Comparison of ENCODE assay signal across 8 cellular contexts in the genomic region with DNA sequence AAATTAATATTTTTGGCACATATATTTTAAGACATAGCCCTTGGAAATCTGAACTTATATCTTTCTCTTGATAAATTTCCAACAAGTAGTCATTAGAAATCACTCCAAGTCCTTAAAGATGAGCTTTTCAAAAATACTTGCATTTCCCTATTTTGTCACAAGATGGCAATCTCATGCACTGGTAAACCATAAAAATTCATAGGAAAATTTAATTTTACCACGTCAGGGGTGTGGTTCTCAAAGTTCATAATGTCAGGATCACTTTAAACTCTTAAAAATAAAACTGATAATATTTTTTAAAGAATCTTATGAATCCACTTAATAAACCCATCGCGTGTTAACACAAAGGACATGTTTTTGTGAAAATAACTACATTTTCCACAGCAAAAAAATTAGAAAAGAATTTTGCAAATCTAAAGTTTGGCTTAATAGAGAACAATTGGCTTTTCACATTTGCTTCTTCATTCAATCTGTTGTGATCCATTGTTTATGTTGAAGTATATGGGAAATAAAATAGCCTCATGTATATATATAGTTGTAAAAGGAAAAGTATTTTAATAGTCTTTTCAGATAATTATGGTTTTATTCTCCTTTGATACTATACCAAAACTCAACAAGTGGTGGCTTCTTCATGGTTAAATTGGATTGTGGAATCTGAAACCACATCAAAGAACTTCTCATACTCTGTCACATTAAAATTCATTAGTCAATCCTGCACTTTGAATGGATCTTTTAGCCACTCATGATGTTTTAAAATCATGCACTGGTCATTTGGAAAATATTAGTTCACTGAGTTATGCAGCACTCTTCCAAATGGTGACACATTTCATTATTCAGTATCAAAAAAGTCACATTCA.
DNase-seq lines count a peak whose midpoint lies in the region; ATAC-seq, FAIRE-seq and TF ChIP-seq lines count a peak whose summit lies in the region.

No MANE protein-coding gene starts in this region.

- H3K4me2 ChIP-seq in astrocyte (ENCODE audit: low read length), result no peak overlapping the region
- no peak overlapping the region for H3K4me2 ChIP-seq in HepG2 (ENCODE audit: low read depth, low read length)

- no peak for TF ChIP-seq EP300 in HepG2 (IDR thresholded peaks at IDR 0.05; ENCODE audit: low read depth in 2 of 2, low read length in 2 of 2)
- no peak for TF ChIP-seq EP300 in HepG2 (CRISPR knock-in tag; IDR thresholded peaks at IDR 0.05; ENCODE audit: borderline replicate concordance)

- no TSS peak for BruUV-seq in HepG2 (replicated peaks; lab: Mats Ljungman, UMichigan)

- CTCF ChIA-PET in HepG2 (lab: Yijun Ruan, JAX; ENCODE audit: low intra/inter-chr PET ratio, low total read pairs), result interaction anchor here (1.4 to 2.3 kb wide), 3 partner anchors 169 to 344 kb away, joined by 4 to 10 read pairs (median 8); a partner anchor contains a TSS

- H3K4me3 ChIP-seq in astrocyte (ENCODE audit: insufficient read depth, low read depth, low read length) (no peak overlapping the region), HepG2 (replicated peaks in 1 of 3; ENCODE audit: insufficient read depth in 1 of 3, low read depth in 2 of 3, low read length in 3 of 3) (no peak overlapping the region)

- 71% methylated on average over 3 of the region's 3 CpGs for WGBS in HepG2 (ENCODE audit: low lambda C conversion rate)

- H3K27me3 ChIP-seq in astrocyte (ENCODE audit: insufficient read depth, low read length), result no peaks in the 10 kb centered on the region
- H3K27me3 ChIP-seq in HepG2 (ENCODE audit: control insufficient read depth in 1 of 2, insufficient read depth in 2 of 2, low read length in 2 of 2), result peaks cover 0 to 1% of the 10 kb centered on the region in 2 experiments; a peak in 1 of 5 replicates

- no peak overlapping the region for H3K4me3 Mint-ChIP-seq in astrocyte (ENCODE audit: unreplicated experiment)

- peak; percentile 28 for DNase-seq in ELR (ENCODE audit: low read depth)
- DNase-seq in M059J (ENCODE audit: low read depth), result peak; percentile 51
- DNase-seq in astrocyte (ENCODE audit: low read depth), result peak; percentile 49
- peak; percentile 19 for DNase-seq in HepG2 (ENCODE audit: low spot score)
- DNase-seq in stimulated activated CD4-positive, alpha-beta T cell treated with anti-CD3 and anti-CD28 coated beads, Interleukin-4, amount 100 ng/mL, for 1 hour, result no peak
- DNase-seq in activated CD8-positive, alpha-beta memory T cell treated with anti-CD3 and anti-CD28 coated beads, Interleukin-2, amount 50 U/mL, for 48 hours, result no peak
- DNase-seq in activated CD4-positive, alpha-beta T cell treated with anti-CD3 and anti-CD28 coated beads, Interleukin-2, amount 50 U/mL, for 1 hour, result no peak

- H3K79me2 ChIP-seq in astrocyte (ENCODE audit: insufficient read depth, low read length) (no peaks in the 10 kb centered on the region), HepG2 (ENCODE audit: insufficient read depth, low read length) (peaks cover 7% of the 10 kb centered on the region)

- H3K36me3 ChIP-seq in astrocyte (ENCODE audit: insufficient read depth, low read length) (no peaks in the 10 kb centered on the region), HepG2 (replicated peaks in 1 of 2; ENCODE audit: control insufficient read depth in 1 of 2, insufficient read depth in 2 of 2, low read length in 2 of 2) (no peaks in the 10 kb centered on the region)

- H3K27me3 Mint-ChIP-seq in astrocyte (ENCODE audit: low read depth, unreplicated experiment), result no peaks in the 10 kb centered on the region

- intact Hi-C loops in HepG2 (cut with micrococcal nuclease; ENCODE audit: unreplicated experiment), result loop anchor here (1.0 to 2.0 kb wide), 2 partner anchors 170 to 344 kb away; a partner anchor contains a TSS

- peak; percentile 53 for TF ChIP-seq CTCF in astrocyte (IDR thresholded peaks at IDR 0.05; ENCODE audit: insufficient read depth, low read depth, low read length)
- TF ChIP-seq CTCF in HepG2 (CRISPR knock-in tag; IDR thresholded peaks at IDR 0.05), result peak; percentile 58

- H3K9me3 Mint-ChIP-seq in astrocyte (ENCODE audit: unreplicated experiment), result no peaks in the 10 kb centered on the region

- no peak overlapping the region for H2AFZ ChIP-seq in astrocyte (ENCODE audit: low read depth, low read length)
- H2AFZ ChIP-seq in HepG2 (ENCODE audit: low read length), result no peak overlapping the region

- H4K20me1 ChIP-seq in astrocyte (ENCODE audit: insufficient read depth, low read length) (no peaks in the 10 kb centered on the region), HepG2 (ENCODE audit: insufficient read depth, low read length) (no peaks in the 10 kb centered on the region)

- H3K4me1 Mint-ChIP-seq in astrocyte (ENCODE audit: low read depth, unreplicated experiment), result peaks cover 5% of the 10 kb centered on the region

- ATAC-seq in HepG2 (no peak), HG03025 (IDR thresholded peaks at IDR 0.05; ENCODE audit: low FRiP score, unreplicated experiment) (no peak)

- 0 out of 2 replicates have a peak, but pooled peaks have one; percentile 56 for TF ChIP-seq RAD21 in HepG2 (CRISPR knock-in tag; IDR thresholded peaks at IDR 0.05)

- TF ChIP-seq POLR2A in HepG2 (IDR thresholded peaks at IDR 0.05; ENCODE audit: insufficient read depth in 1 of 2, low read depth in 2 of 2, low read length in 2 of 2), result no peak

- in situ Hi-C loops in HepG2 (cut with HindIII; ENCODE audit: extremely low pct_ligation_motif_present, low pct_unique_long_range_greater_than_20kb), result loop anchor here (5.0 to 10.0 kb wide), 3 partner anchors 167 to 560 kb away; a partner anchor contains a TSS

- POLR2A ChIA-PET in HepG2 (lab: Yijun Ruan, JAX), result no interaction called here

- H3K9ac ChIP-seq in astrocyte (ENCODE audit: low read length) (no peak overlapping the region), HepG2 (ENCODE audit: insufficient read depth, low read depth, low read length) (no peak overlapping the region)

- H3K27ac Mint-ChIP-seq in astrocyte (ENCODE audit: unreplicated experiment), result no peak overlapping the region

- FAIRE-seq in astrocyte (lab: Jason Lieb, UNC), result no peak
- FAIRE-seq in HepG2 (lab: Jason Lieb, UNC), result peak; percentile 15

- H3K4me1 ChIP-seq in astrocyte (ENCODE audit: insufficient read depth, low read length) (no peaks in the 10 kb centered on the region), HepG2 (ENCODE audit: insufficient read depth, low read length) (peaks cover 9% of the 10 kb centered on the region; the same call in 1 of the 2 replicates)

- H3K27ac ChIP-seq in astrocyte (ENCODE audit: low read depth, low read length) (no peak overlapping the region), HepG2 (ENCODE audit: extremely low read length, insufficient read depth, low read length) (no peak overlapping the region)

- H3K9me3 ChIP-seq in astrocyte (ENCODE audit: insufficient read depth, low read depth, low read length) (no peaks in the 10 kb centered on the region), HepG2 (ENCODE audit: low read length) (no peaks in the 10 kb centered on the region)

- peaks cover 2% of the 10 kb centered on the region for H3K36me3 Mint-ChIP-seq in astrocyte (ENCODE audit: low read depth, unreplicated experiment)

TF ChIP-seq in HepG2, 621 proteins besides CTCF, POLR2A, EP300 and RAD21 (continues in another document):
- TF ChIP-seq FOXK2 (IDR thresholded peaks at IDR 0.05) (no peak), SMC3 (IDR thresholded peaks at IDR 0.05; ENCODE audit: low read length) (peak; percentile 81), TP53 (CRISPR knock-in tag; conservative IDR thresholded peaks at IDR 0.05) (no peak)
- TF ChIP-seq, protein P1, sequence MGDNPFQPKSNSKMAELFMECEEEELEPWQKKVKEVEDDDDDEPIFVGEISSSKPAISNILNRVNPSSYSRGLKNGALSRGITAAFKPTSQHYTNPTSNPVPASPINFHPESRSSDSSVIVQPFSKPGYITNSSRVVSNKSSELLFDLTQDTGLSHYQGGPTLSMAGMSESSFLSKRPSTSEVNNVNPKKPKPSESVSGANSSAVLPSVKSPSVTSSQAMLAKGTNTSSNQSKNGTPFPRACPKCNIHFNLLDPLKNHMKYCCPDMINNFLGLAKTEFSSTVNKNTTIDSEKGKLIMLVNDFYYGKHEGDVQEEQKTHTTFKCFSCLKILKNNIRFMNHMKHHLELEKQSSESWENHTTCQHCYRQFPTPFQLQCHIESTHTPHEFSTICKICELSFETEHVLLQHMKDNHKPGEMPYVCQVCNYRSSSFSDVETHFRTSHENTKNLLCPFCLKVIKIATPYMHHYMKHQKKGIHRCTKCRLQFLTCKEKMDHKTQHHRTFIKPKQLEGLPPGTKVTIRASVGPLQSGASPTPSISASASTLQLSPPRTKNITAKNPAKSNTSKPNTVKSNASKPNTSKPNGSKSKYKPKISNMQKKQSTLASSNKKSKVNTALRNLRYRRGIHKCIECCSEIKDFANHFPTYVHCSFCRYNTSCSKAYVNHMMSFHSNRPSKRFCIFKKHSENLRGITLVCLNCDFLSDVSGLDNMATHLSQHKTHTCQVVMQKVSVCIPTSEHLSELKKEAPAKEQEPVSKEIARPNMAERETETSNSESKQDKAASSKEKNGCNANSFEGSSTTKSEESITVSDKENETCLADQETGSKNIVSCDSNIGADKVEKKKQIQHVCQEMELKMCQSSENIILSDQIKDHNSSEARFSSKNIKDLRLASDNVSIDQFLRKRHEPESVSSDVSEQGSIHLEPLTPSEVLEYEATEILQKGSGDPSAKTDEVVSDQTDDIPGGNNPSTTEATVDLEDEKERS (CRISPR knock-in tag; IDR thresholded peaks at IDR 0.05), result no peak

Comparison
In these comparisons a context has a peak if more than half of its experiments do, and no peak if none do; other contexts are left out.
1. DNase-seq: peak in ELR (single experiment), M059J (single experiment), astrocyte (single experiment) and HepG2 (single experiment); none in stimulated activated CD4-positive, alpha-beta T cell treated with anti-CD3 and anti-CD28 coated beads, Interleukin-4, amount 100 ng/mL, for 1 hour (single experiment), activated CD8-positive, alpha-beta memory T cell treated with anti-CD3 and anti-CD28 coated beads, Interleukin-2, amount 50 U/mL, for 48 hours (single experiment) and activated CD4-positive, alpha-beta T cell treated with anti-CD3 and anti-CD28 coated beads, Interleukin-2, amount 50 U/mL, for 1 hour (single experiment).